9 cellular contexts compared by ENCODE assay signal in the genomic region with DNA sequence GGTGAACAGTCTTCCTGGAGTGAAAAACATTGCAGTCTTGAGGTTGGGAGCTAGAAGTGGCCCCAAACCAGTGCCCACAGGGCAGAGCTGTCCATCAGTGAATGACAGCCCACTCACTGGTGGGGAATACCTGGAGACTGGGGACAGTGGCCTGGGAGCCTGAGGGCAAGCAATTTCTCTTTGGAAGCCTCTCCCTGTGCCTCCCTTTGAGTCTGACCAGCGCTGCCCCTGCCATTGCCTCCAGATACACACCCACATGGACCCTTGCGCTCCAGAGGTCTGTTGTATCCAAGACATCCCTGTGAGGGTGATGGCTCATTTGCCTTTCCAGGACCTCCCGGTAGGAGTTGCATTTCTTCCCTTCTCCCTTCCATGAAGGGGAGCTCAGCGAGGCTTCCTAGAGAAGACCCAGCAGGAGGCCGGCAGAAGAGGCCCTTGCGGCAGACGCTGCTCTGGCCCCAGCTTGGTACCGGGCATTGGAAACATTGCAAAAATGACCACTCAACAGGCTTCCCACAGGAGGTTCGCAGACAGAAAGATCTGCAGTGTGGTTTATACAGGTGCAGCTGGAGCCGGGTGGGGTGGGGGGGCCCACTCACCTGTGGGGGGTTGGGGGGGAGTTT. TPM values are rescaled to one million over a fixed set of nuclear protein-coding genes. Genes with fewer than 3 reads are reported as not detected.
DNase-seq lines count a peak whose midpoint lies in the region; ATAC-seq, FAIRE-seq and TF ChIP-seq lines count a peak whose summit lies in the region.
"Had no signal": no experiment of that assay in that cellular context is flagged by ENCODE, and none has a peak within 500 bp of the region (broad histone marks: within the 10 kb centered on the region; RNA-seq: fewer than 3 reads in every experiment).

No MANE protein-coding gene starts in this region.

- TF ChIP-seq EP300 in upper lobe of left lung (IDR thresholded peaks at IDR 0.05) = no peak

- H3K27ac ChIP-seq in upper lobe of left lung = peak overlapping the region; percentile 86 to 99 (median 95)

- H3K27me3 Mint-ChIP-seq in activated naive CD4-positive, alpha-beta T cell treated with anti-CD3 and anti-CD28 coated beads, Interleukin-2, amount 50 U/mL, for 24 hours = no peaks in the 10 kb centered on the region
- no peaks in the 10 kb centered on the region for H3K27me3 Mint-ChIP-seq in brain

- H3K4me1 Mint-ChIP-seq in activated naive CD4-positive, alpha-beta T cell treated with anti-CD3 and anti-CD28 coated beads, Interleukin-2, amount 50 U/mL, for 24 hours = peaks cover 95% of the 10 kb centered on the region
- H3K4me1 Mint-ChIP-seq in brain = peaks cover 81% of the 10 kb centered on the region

- 58% methylated on average over 10 of the region's 10 CpGs; no CpG with 5 or more reads in 1 of the 2 donors for WGBS in upper lobe of left lung, 2 donors

- no peaks in the 10 kb centered on the region for H3K27me3 ChIP-seq in mucosa of stomach (ENCODE audit: control insufficient read depth, insufficient read depth, low read length)
- H3K27me3 ChIP-seq in upper lobe of left lung = no peaks in the 10 kb centered on the region

- peak overlapping the region; percentile 80 for H3K4me3 Mint-ChIP-seq in activated naive CD4-positive, alpha-beta T cell treated with anti-CD3 and anti-CD28 coated beads, Interleukin-2, amount 50 U/mL, for 24 hours
- H3K4me3 Mint-ChIP-seq in brain = peak overlapping the region in 3 of 5 experiments; percentile 60 to 72 (median 67)

- H3K4me3 ChIP-seq in mucosa of stomach (ENCODE audit: low read length) (no peak overlapping the region), upper lobe of left lung (peak overlapping the region in 3 of 4 donors; percentile 5 to 41 (median 40))

- peak overlapping the region; percentile 7 for H3K9ac ChIP-seq in mucosa of stomach (ENCODE audit: low read length)

- no peak for DNase-seq in activated naive CD4-positive, alpha-beta T cell treated with anti-CD3 and anti-CD28 coated beads, Interleukin-2, amount 50 U/mL, for 16 hours
- DNase-seq in upper lobe of left lung = no peak
- DNase-seq in hippocampal formation (lab: John Stamatoyannopoulos, UW) = no peak
- DNase-seq in D721Med (ENCODE audit: insufficient read length, low spot score) = no peak
- DNase-seq in DMS53 treated with DMSO at 0.1 percent for 48 hours (lab: John Stamatoyannopoulos, UW; ENCODE audit: unreplicated experiment) = no peak

- H3K27ac Mint-ChIP-seq in activated naive CD4-positive, alpha-beta T cell treated with anti-CD3 and anti-CD28 coated beads, Interleukin-2, amount 50 U/mL, for 24 hours = peak overlapping the region; percentile 98
- peak overlapping the region in 3 of 5 experiments; percentile 87 to 91 (median 87) for H3K27ac Mint-ChIP-seq in brain

- no peaks in the 10 kb centered on the region for H3K9me3 Mint-ChIP-seq in activated naive CD4-positive, alpha-beta T cell treated with anti-CD3 and anti-CD28 coated beads, Interleukin-2, amount 50 U/mL, for 24 hours
- H3K9me3 Mint-ChIP-seq in brain = peaks cover 0 to 12% (median 6%) of the 10 kb centered on the region in 5 experiments

- ATAC-seq in upper lobe of left lung (ENCODE audit: low FRiP score in 2 of 2) = no peak

- no peaks in the 10 kb centered on the region for H3K9me3 ChIP-seq in mucosa of stomach (ENCODE audit: control insufficient read depth, low read length)
- no peaks in the 10 kb centered on the region for H3K9me3 ChIP-seq in upper lobe of left lung

- no peak for TF ChIP-seq CTCF in brain (conservative IDR thresholded peaks at IDR 0.05)
- no peak for TF ChIP-seq CTCF in upper lobe of left lung (IDR thresholded peaks at IDR 0.05)
- TF ChIP-seq CTCF in D721Med (IDR thresholded peaks at IDR 0.05; ENCODE audit: insufficient read depth, missing control alignments) = no peak

- peaks cover 6% of the 10 kb centered on the region for H3K36me3 Mint-ChIP-seq in activated naive CD4-positive, alpha-beta T cell treated with anti-CD3 and anti-CD28 coated beads, Interleukin-2, amount 50 U/mL, for 24 hours
- H3K36me3 Mint-ChIP-seq in brain = peaks cover 15% of the 10 kb centered on the region

- H3K36me3 ChIP-seq in mucosa of stomach (ENCODE audit: control insufficient read depth, insufficient read depth, low read length) (no peaks in the 10 kb centered on the region), upper lobe of left lung (peaks cover 0 to 4% (median 0%) of the 10 kb centered on the region in 4 donors)

- TF ChIP-seq POLR2A in upper lobe of left lung (IDR thresholded peaks at IDR 0.05) = no peak

- peaks cover 73% of the 10 kb centered on the region for H3K4me1 ChIP-seq in mucosa of stomach (ENCODE audit: control insufficient read depth, insufficient read depth, low read length)
- peaks cover 89 to 99% (median 97%) of the 10 kb centered on the region in 4 donors for H3K4me1 ChIP-seq in upper lobe of left lung

- no peak for FAIRE-seq in D721Med (lab: Jason Lieb, UNC)
- FAIRE-seq: endothelial cell of umbilical vein had no signal

RNA-seq across cellular contexts. Expression of a gene that starts 38.5 kb away (rescaled TPM):
- polyA plus RNA-seq in brain (ENCODE audit: insufficient read depth, low read depth, low replicate concordance) = 88.5 TPM
- total RNA-seq in upper lobe of left lung = 100 to 1,000 TPM; 103 to 231 (median 147) TPM
